Comparison of ENCODE assay signal across 18 cellular contexts in the genomic region with DNA sequence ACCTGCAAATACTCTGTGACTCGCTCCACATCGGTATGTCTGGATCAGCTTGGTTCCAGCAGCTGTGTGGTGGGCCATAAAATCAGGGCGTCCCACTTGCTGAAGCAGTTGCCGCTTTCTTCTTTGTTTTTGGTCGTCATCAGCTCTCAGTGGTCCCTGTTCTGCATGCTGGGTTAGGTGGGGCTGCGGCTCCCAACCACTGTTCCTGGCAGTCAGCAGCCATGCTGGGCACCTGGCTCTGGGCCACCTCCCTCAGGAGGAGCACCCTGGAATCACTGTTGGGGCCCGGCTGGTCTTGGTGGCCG. TPM values are rescaled to one million over a fixed set of nuclear protein-coding genes. Genes with fewer than 3 reads are reported as not detected.
A peak's percentile ranks its signal among the peaks of the same experiment; 100 is the strongest.
DNase-seq lines count a peak whose midpoint lies in the region; ATAC-seq and TF ChIP-seq lines count a peak whose summit lies in the region.
"Had no signal": no experiment of that assay in that cellular context is flagged by ENCODE, and none has a peak within 500 bp of the region (broad histone marks: within the 10 kb centered on the region; RNA-seq: fewer than 3 reads in every experiment).

No MANE protein-coding gene starts in this region.

- peaks cover 2% of the 10 kb centered on the region for H3K9me3 Mint-ChIP-seq in activated naive CD4-positive, alpha-beta T cell treated with anti-CD3 and anti-CD28 coated beads, Interleukin-2, amount 10 ng/mL, durations not matched to agents 7 days and 5 days
- no peaks in the 10 kb centered on the region for H3K9me3 Mint-ChIP-seq in activated naive CD4-positive, alpha-beta T cell treated with anti-CD3 and anti-CD28 coated beads, Interleukin-2, amount 50 U/mL, for 72 hours
- H3K9me3 Mint-ChIP-seq in WTC11, result no peaks in the 10 kb centered on the region
- no peaks in the 10 kb centered on the region for H3K9me3 Mint-ChIP-seq in naive thymus-derived CD8-positive, alpha-beta T cell
- no peaks in the 10 kb centered on the region for H3K9me3 Mint-ChIP-seq in stimulated activated naive CD8-positive, alpha-beta T cell treated with anti-CD3 and anti-CD28 coated beads, Interleukin-15, amount 100 ng/mL, for 72 hours

- peaks cover 46% of the 10 kb centered on the region for H3K4me1 Mint-ChIP-seq in activated naive CD4-positive, alpha-beta T cell treated with anti-CD3 and anti-CD28 coated beads, Interleukin-2, amount 10 ng/mL, durations not matched to agents 7 days and 5 days
- no peaks in the 10 kb centered on the region for H3K4me1 Mint-ChIP-seq in WTC11
- H3K4me1 Mint-ChIP-seq in naive thymus-derived CD8-positive, alpha-beta T cell, result peaks cover 27 to 47% (median 41%) of the 10 kb centered on the region in 4 donors
- H3K4me1 Mint-ChIP-seq in stimulated activated naive CD8-positive, alpha-beta T cell treated with anti-CD3 and anti-CD28 coated beads, Interleukin-15, amount 100 ng/mL, for 72 hours, result peaks cover 56% of the 10 kb centered on the region

- H3K27ac Mint-ChIP-seq in activated naive CD4-positive, alpha-beta T cell treated with anti-CD3 and anti-CD28 coated beads, Interleukin-2, amount 10 ng/mL, durations not matched to agents 7 days and 5 days, result peak overlapping the region; percentile 64
- peak overlapping the region in 1 of 2 donors; percentile 11 for H3K27ac Mint-ChIP-seq in activated naive CD4-positive, alpha-beta T cell treated with anti-CD3 and anti-CD28 coated beads, Interleukin-2, amount 50 U/mL, for 72 hours
- peak overlapping the region; percentile 83 for H3K27ac Mint-ChIP-seq in WTC11
- peak overlapping the region in 9 of 10 donors; percentile 66 to 91 (median 80) for H3K27ac Mint-ChIP-seq in naive thymus-derived CD8-positive, alpha-beta T cell
- no peak overlapping the region for H3K27ac Mint-ChIP-seq in stimulated activated naive CD8-positive, alpha-beta T cell treated with anti-CD3 and anti-CD28 coated beads, Interleukin-15, amount 100 ng/mL, for 72 hours

- no peak for ATAC-seq in activated naive CD4-positive, alpha-beta T cell treated with anti-CD3 and anti-CD28 coated beads, Interleukin-2, amount 50 U/mL, for 72 hours
- no peak for ATAC-seq in WTC11
- peak; percentile 3 to 13 for ATAC-seq in naive thymus-derived CD8-positive, alpha-beta T cell
- ATAC-seq in stimulated activated naive CD8-positive, alpha-beta T cell treated with anti-CD3 and anti-CD28 coated beads, Interleukin-15, amount 100 ng/mL, for 72 hours, result peak; percentile 53
- no peak for ATAC-seq in esophagus mucosa
- no peak for ATAC-seq in HG03135 (IDR thresholded peaks at IDR 0.05; ENCODE audit: unreplicated experiment)
- ATAC-seq: A549, GM12878, HepG2 had no signal

- TF ChIP-seq CTCF in WTC11 (IDR thresholded peaks at IDR 0.05), result no peak

- POLR2A ChIA-PET in WTC11 (lab: Charles Lee), result no interaction called here
- POLR2A ChIA-PET in naive thymus-derived CD8-positive, alpha-beta T cell (lab: Charles Lee), result interaction anchor here (1.2 kb wide), 1 partner anchor 33 kb away, joined by 3 read pairs; no protein-coding TSS in a partner anchor

- CTCF ChIA-PET in activated naive CD4-positive, alpha-beta T cell treated with anti-CD3 and anti-CD28 coated beads, Interleukin-2, amount 10 ng/mL, durations not matched to agents 7 days and 5 days (lab: Charles Lee), result interaction anchor here (1.4 kb wide), 1 partner anchor 22 kb away, joined by 3 read pairs; no protein-coding TSS in a partner anchor
- CTCF ChIA-PET in WTC11 (lab: Charles Lee), result no interaction called here

- H3K27me3 Mint-ChIP-seq in activated naive CD4-positive, alpha-beta T cell treated with anti-CD3 and anti-CD28 coated beads, Interleukin-2, amount 10 ng/mL, durations not matched to agents 7 days and 5 days, result peaks cover 5% of the 10 kb centered on the region
- no peaks in the 10 kb centered on the region; the same call in 1 of the 2 replicates for H3K27me3 Mint-ChIP-seq in WTC11 (ENCODE audit: low read depth)
- no peaks in the 10 kb centered on the region for H3K27me3 Mint-ChIP-seq in naive thymus-derived CD8-positive, alpha-beta T cell
- no peaks in the 10 kb centered on the region for H3K27me3 Mint-ChIP-seq in stimulated activated naive CD8-positive, alpha-beta T cell treated with anti-CD3 and anti-CD28 coated beads, Interleukin-15, amount 100 ng/mL, for 72 hours

- no peak for DNase-seq in activated naive CD4-positive, alpha-beta T cell treated with anti-CD3 and anti-CD28 coated beads, Interleukin-2, amount 10 ng/mL, durations not matched to agents 7 days and 5 days
- no peak for DNase-seq in activated naive CD4-positive, alpha-beta T cell treated with anti-CD3 and anti-CD28 coated beads, Interleukin-2, amount 50 U/mL, for 72 hours (ENCODE audit: low spot score in 2 of 2)
- DNase-seq in WTC11 (ENCODE audit: low spot score), result no peak
- DNase-seq in naive thymus-derived CD8-positive, alpha-beta T cell, result no peak
- DNase-seq in stimulated activated naive CD8-positive, alpha-beta T cell treated with anti-CD3 and anti-CD28 coated beads, Interleukin-15, amount 100 ng/mL, for 72 hours, result peak; percentile 25 to 59
- DNase-seq in germinal center (ENCODE audit: low spot score), result no peak
- DNase-seq: DMS 273 treated with DMSO at 0.1 percent for 48 hours, GDM1, NCI-H1048, NCI-H2081 treated with DMSO at 0.1 percent for 48 hours, NCI-H510A, NCI-H82, PC-9 had no signal

- H3K4me3 Mint-ChIP-seq in activated naive CD4-positive, alpha-beta T cell treated with anti-CD3 and anti-CD28 coated beads, Interleukin-2, amount 10 ng/mL, durations not matched to agents 7 days and 5 days, result no peak overlapping the region
- no peak overlapping the region for H3K4me3 Mint-ChIP-seq in WTC11
- H3K4me3 Mint-ChIP-seq in naive thymus-derived CD8-positive, alpha-beta T cell, result peak overlapping the region in 4 of 10 donors; percentile 49 to 72 (median 60)
- no peak overlapping the region for H3K4me3 Mint-ChIP-seq in stimulated activated naive CD8-positive, alpha-beta T cell treated with anti-CD3 and anti-CD28 coated beads, Interleukin-15, amount 100 ng/mL, for 72 hours

- H3K36me3 Mint-ChIP-seq in activated naive CD4-positive, alpha-beta T cell treated with anti-CD3 and anti-CD28 coated beads, Interleukin-2, amount 10 ng/mL, durations not matched to agents 7 days and 5 days, result peaks cover 23% of the 10 kb centered on the region
- H3K36me3 Mint-ChIP-seq in activated naive CD4-positive, alpha-beta T cell treated with anti-CD3 and anti-CD28 coated beads, Interleukin-2, amount 50 U/mL, for 72 hours, result peaks cover 7 to 13% of the 10 kb centered on the region in 2 donors
- H3K36me3 Mint-ChIP-seq in WTC11, result peaks cover 6% of the 10 kb centered on the region
- peaks cover 0 to 31% (median 6%) of the 10 kb centered on the region in 3 donors for H3K36me3 Mint-ChIP-seq in naive thymus-derived CD8-positive, alpha-beta T cell

TF ChIP-seq in WTC11, 78 proteins besides CTCF, POLR2A, EP300 and RAD21 (continues in another document):
- TF ChIP-seq, protein P1, sequence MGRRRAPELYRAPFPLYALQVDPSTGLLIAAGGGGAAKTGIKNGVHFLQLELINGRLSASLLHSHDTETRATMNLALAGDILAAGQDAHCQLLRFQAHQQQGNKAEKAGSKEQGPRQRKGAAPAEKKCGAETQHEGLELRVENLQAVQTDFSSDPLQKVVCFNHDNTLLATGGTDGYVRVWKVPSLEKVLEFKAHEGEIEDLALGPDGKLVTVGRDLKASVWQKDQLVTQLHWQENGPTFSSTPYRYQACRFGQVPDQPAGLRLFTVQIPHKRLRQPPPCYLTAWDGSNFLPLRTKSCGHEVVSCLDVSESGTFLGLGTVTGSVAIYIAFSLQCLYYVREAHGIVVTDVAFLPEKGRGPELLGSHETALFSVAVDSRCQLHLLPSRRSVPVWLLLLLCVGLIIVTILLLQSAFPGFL (CRISPR knock-in tag; IDR thresholded peaks at IDR 0.05; ENCODE audit: borderline replicate concordance), result no peak
- TF ChIP-seq, protein P2, sequence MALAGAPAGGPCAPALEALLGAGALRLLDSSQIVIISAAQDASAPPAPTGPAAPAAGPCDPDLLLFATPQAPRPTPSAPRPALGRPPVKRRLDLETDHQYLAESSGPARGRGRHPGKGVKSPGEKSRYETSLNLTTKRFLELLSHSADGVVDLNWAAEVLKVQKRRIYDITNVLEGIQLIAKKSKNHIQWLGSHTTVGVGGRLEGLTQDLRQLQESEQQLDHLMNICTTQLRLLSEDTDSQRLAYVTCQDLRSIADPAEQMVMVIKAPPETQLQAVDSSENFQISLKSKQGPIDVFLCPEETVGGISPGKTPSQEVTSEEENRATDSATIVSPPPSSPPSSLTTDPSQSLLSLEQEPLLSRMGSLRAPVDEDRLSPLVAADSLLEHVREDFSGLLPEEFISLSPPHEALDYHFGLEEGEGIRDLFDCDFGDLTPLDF (CRISPR knock-in tag; IDR thresholded peaks at IDR 0.05), result no peak
- TF ChIP-seq TCF7 (CRISPR knock-in tag; IDR thresholded peaks at IDR 0.05; ENCODE audit: low read depth), result no peak
- TF ChIP-seq ZMAT4 (CRISPR knock-in tag; IDR thresholded peaks at IDR 0.05), result no peak
- TF ChIP-seq ZNF232 (CRISPR knock-in tag; IDR thresholded peaks at IDR 0.05), result no peak

RNA-seq across cellular contexts. Expression of gene MGRN1, which starts 23.0 kb away (rescaled TPM):
- 10 to 100 TPM; 46.9 to 76.4 TPM for total RNA-seq in activated naive CD4-positive, alpha-beta T cell treated with anti-CD3 and anti-CD28 coated beads, Interleukin-2, amount 50 U/mL, for 72 hours
- total RNA-seq in WTC11 (2021) (79.4 to 88.8 TPM (median 80.7 TPM) in 3 replicates), esophagus mucosa (19.2 TPM)
- total RNA-seq in naive thymus-derived CD8-positive, alpha-beta T cell, result 10 to 100 TPM; 66.4 to 70.5 TPM
- 1 to 10 TPM; 4.5 to 5.8 (median 5.6) TPM for polyA plus RNA-seq in naive thymus-derived CD8-positive, alpha-beta T cell

RNA-seq across cellular contexts. Expression of gene UBALD1, which starts 32.9 kb away (rescaled TPM):
- total RNA-seq in activated naive CD4-positive, alpha-beta T cell treated with anti-CD3 and anti-CD28 coated beads, Interleukin-2, amount 50 U/mL, for 72 hours, result 10 to 100 TPM; 12.5 to 33.4 TPM
- total RNA-seq in WTC11 (2021) (56.8 to 59.5 TPM (median 59.0 TPM) in 3 replicates), esophagus mucosa (12.7 TPM)
- total RNA-seq in naive thymus-derived CD8-positive, alpha-beta T cell, result 10 to 100 TPM; 26.0 to 27.4 TPM
- 1 to 10 TPM; 2.5 to 3.9 (median 2.7) TPM for polyA plus RNA-seq in naive thymus-derived CD8-positive, alpha-beta T cell

RNA-seq across cellular contexts. Expression of gene NUDT16L1, which starts 45.7 kb away (rescaled TPM):
- 10 to 100 TPM; 20.7 to 42.8 TPM for total RNA-seq in activated naive CD4-positive, alpha-beta T cell treated with anti-CD3 and anti-CD28 coated beads, Interleukin-2, amount 50 U/mL, for 72 hours
- total RNA-seq in WTC11 (2021) (41.8 to 45.8 TPM (median 42.0 TPM) in 3 replicates), esophagus mucosa (24.2 TPM)
- total RNA-seq in naive thymus-derived CD8-positive, alpha-beta T cell, result 10 to 100 TPM; 56.7 to 59.3 TPM
- polyA plus RNA-seq in naive thymus-derived CD8-positive, alpha-beta T cell, result 100 to 1,000 TPM in 2 of 3 donors, 10 to 100 TPM in 1; 90.0 to 131 (median 119) TPM

Comparison
In these comparisons a context has a peak if more than half of its experiments do, and no peak if none do; other contexts are left out.
1. DNase-seq: peak in stimulated activated naive CD8-positive, alpha-beta T cell treated with anti-CD3 and anti-CD28 coated beads, Interleukin-15, amount 100 ng/mL, for 72 hours (2 of 2); none in activated naive CD4-positive, alpha-beta T cell treated with anti-CD3 and anti-CD28 coated beads, Interleukin-2, amount 10 ng/mL, durations not matched to agents 7 days and 5 days (single experiment), activated naive CD4-positive, alpha-beta T cell treated with anti-CD3 and anti-CD28 coated beads, Interleukin-2, amount 50 U/mL, for 72 hours (0 of 2), WTC11 (single experiment), naive thymus-derived CD8-positive, alpha-beta T cell (0 of 10) and germinal center (single experiment).
2. H3K27ac Mint-ChIP-seq: peak in activated naive CD4-positive, alpha-beta T cell treated with anti-CD3 and anti-CD28 coated beads, Interleukin-2, amount 10 ng/mL, durations not matched to agents 7 days and 5 days (single experiment), WTC11 (single experiment) and naive thymus-derived CD8-positive, alpha-beta T cell (9 of 10); none in stimulated activated naive CD8-positive, alpha-beta T cell treated with anti-CD3 and anti-CD28 coated beads, Interleukin-15, amount 100 ng/mL, for 72 hours (0 of 2).
3. ATAC-seq: peak in naive thymus-derived CD8-positive, alpha-beta T cell (2 of 2) and stimulated activated naive CD8-positive, alpha-beta T cell treated with anti-CD3 and anti-CD28 coated beads, Interleukin-15, amount 100 ng/mL, for 72 hours (single experiment); none in activated naive CD4-positive, alpha-beta T cell treated with anti-CD3 and anti-CD28 coated beads, Interleukin-2, amount 50 U/mL, for 72 hours (0 of 2), WTC11 (single experiment), esophagus mucosa (single experiment) and HG03135 (single experiment).